8 cellular contexts compared by ENCODE assay signal in the genomic region with DNA sequence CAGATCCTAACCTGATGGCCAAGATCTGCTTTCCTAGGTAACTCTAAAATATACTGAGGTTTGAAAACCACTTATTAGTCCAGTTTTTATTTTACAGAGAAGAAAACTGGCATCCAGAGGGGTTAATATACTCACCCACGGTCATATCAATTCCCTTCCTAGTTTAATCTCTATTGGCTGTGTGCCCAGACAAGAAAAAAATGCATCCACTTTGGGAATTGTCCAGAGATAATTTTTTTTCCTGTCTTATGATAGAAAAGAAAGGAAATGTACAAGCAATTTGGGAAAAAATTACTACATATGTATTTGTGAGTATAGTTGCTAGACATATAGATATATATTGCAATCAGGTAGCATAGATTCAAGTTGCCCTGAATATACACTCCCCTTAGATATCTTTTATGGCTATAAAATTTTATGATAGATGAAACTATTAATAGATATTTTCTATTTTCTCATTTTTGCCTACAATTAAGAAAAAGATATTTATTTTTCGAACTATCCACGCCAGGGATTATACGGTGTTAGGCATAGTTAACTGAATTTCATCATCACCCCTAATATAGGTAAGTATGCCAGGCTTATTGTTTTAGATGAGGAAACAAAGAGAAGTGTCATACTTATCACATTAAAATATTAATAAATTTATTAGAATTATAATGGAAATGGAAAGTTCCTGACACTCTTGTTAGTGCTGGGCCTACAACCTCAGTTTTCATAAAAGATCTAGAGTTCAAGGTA.
DNase-seq lines count a peak whose midpoint lies in the region; ATAC-seq and TF ChIP-seq lines count a peak whose summit lies in the region.

No MANE protein-coding gene starts in this region.

- TF ChIP-seq CTCF in prostate gland (IDR thresholded peaks at IDR 0.05) = no peak

- no peaks in the 10 kb centered on the region for H3K36me3 ChIP-seq in prostate gland

- H3K27me3 ChIP-seq in prostate gland (replicated peaks; ENCODE audit: insufficient read depth) = no peaks in the 10 kb centered on the region

- intact Hi-C loops in prostate gland (cut with DNase I) = loop anchor here (5.0 kb wide), 2 partner anchors 84 to 91 kb away; no protein-coding TSS in a partner anchor

- no peaks in the 10 kb centered on the region for H3K9me3 ChIP-seq in prostate gland

- no peaks in the 10 kb centered on the region for H3K4me1 ChIP-seq in prostate gland (replicated peaks)

- no peak for TF ChIP-seq POLR2A in prostate gland (IDR thresholded peaks at IDR 0.05)

- H3K4me1 Mint-ChIP-seq in effector memory CD8-positive, alpha-beta T cell (ENCODE audit: low read depth in 2 of 2) = peaks cover 10 to 17% of the 10 kb centered on the region in 2 donors

- no peak overlapping the region for H3K4me3 Mint-ChIP-seq in effector memory CD8-positive, alpha-beta T cell

- H3K27ac ChIP-seq in prostate gland = peak overlapping the region; percentile 54 to 63

- peaks cover 0 to 6% of the 10 kb centered on the region in 2 donors for H3K27me3 Mint-ChIP-seq in effector memory CD8-positive, alpha-beta T cell

- H3K9me3 Mint-ChIP-seq in effector memory CD8-positive, alpha-beta T cell = peaks cover 0 to 2% of the 10 kb centered on the region in 2 donors

- DNase-seq in NCI-H2171 (lab: John Stamatoyannopoulos, UW) (peak; percentile 30), dermis microvascular lymphatic vessel endothelial cell (ENCODE audit: low read depth in 2 of 2) (peak; percentile 87 to 90), prostate gland (ENCODE audit: low spot score) (no peak), cerebellar cortex (ENCODE audit: low spot score) (no peak)
- DNase-seq in effector memory CD8-positive, alpha-beta T cell = no peak
- no peak for DNase-seq in activated effector memory CD4-positive, alpha-beta T cell treated with Interleukin-2 at 50 U/mL for 16 hours

- WGBS in prostate gland = 52% methylated on average over 4 of the region's 4 CpGs

- peak; percentile 4 for ATAC-seq in GM18861 (IDR thresholded peaks at IDR 0.05; ENCODE audit: unreplicated experiment)
- ATAC-seq in GM19328 (IDR thresholded peaks at IDR 0.05; ENCODE audit: unreplicated experiment) = no peak
- no peak for ATAC-seq in effector memory CD8-positive, alpha-beta T cell (replicated peaks)

- H3K36me3 Mint-ChIP-seq in effector memory CD8-positive, alpha-beta T cell (ENCODE audit: insufficient read depth) = peaks cover 4% of the 10 kb centered on the region

- no peak overlapping the region for H3K4me3 ChIP-seq in prostate gland

- H3K27ac Mint-ChIP-seq in effector memory CD8-positive, alpha-beta T cell = no peak overlapping the region

Comparison
In these comparisons a context has a peak if more than half of its experiments do, and no peak if none do; other contexts are left out.
1. DNase-seq: peak in NCI-H2171 (single experiment) and dermis microvascular lymphatic vessel endothelial cell (2 of 2); none in prostate gland (single experiment), effector memory CD8-positive, alpha-beta T cell (0 of 3), activated effector memory CD4-positive, alpha-beta T cell treated with Interleukin-2 at 50 U/mL for 16 hours (single experiment) and cerebellar cortex (single experiment).